ENCODE assay signal across 14 cellular contexts in genomic region chr2:171410101-171410500, GRCh38. TPM values are rescaled to one million over a fixed set of nuclear protein-coding genes. Genes with fewer than 3 reads are reported as not detected.
DNase-seq lines count a peak whose midpoint lies in the region; ATAC-seq and TF ChIP-seq lines count a peak whose summit lies in the region.
"Had no signal": no experiment of that assay in that cellular context is flagged by ENCODE, and none has a peak within 500 bp of the region (broad histone marks: within the 10 kb centered on the region; RNA-seq: fewer than 3 reads in every experiment).

No MANE protein-coding gene starts in this region.

- peaks cover 46% of the 10 kb centered on the region for H3K79me2 ChIP-seq in SU-DHL-6 (ENCODE audit: insufficient read depth, low read length)
- H3K79me2 ChIP-seq in osteoblast (ENCODE audit: insufficient read depth, low read length) = peaks cover 28% of the 10 kb centered on the region

- H3K27ac ChIP-seq in HEK293 (ENCODE audit: extremely low read depth, low read depth, low read length) (no peak overlapping the region), SU-DHL-6 (ENCODE audit: low read depth, low read length) (peak overlapping the region; percentile 16; the same call in 1 of the 2 replicates), esophagus muscularis mucosa (replicated peaks in 1 of 4) (peak overlapping the region in 3 of 4 donors; percentile 17 to 53 (median 40)), osteoblast (ENCODE audit: low read depth, low read length) (peak overlapping the region; percentile 3)
- H3K27ac ChIP-seq: BLaER1 treated with 17β-estradiol and CSF1 and Interleukin-3, amounts not matched to agents 10 nM and 100 nM; heart left ventricle; left lung; right lobe of liver had no signal

- TF ChIP-seq POLR2A in esophagus muscularis mucosa (IDR thresholded peaks at IDR 0.05; ENCODE audit: low read depth) = no peak

- CTCF ChIA-PET in HEK293 (lab: Yijun Ruan, JAX) = interaction anchor here (0.5 to 2.4 kb wide), 2 partner anchors 327 to 436 kb away, joined by 3 to 11 read pairs; no protein-coding TSS in a partner anchor

- no peak overlapping the region for H3K9ac ChIP-seq in SU-DHL-6 (ENCODE audit: low read length)
- H3K9ac ChIP-seq: BLaER1 treated with 17β-estradiol and CSF1 and Interleukin-3, amounts not matched to agents 10 nM and 100 nM had no signal

- no peak overlapping the region for H3K4me3 ChIP-seq in HEK293 (ENCODE audit: low read depth, low read length)
- no peak overlapping the region for H3K4me3 ChIP-seq in SU-DHL-6 (ENCODE audit: insufficient read depth, low read length, poor library complexity, severe bottlenecking)
- peak overlapping the region in 2 of 4 donors; percentile 35 for H3K4me3 ChIP-seq in esophagus muscularis mucosa
- H3K4me3 ChIP-seq in osteoblast (ENCODE audit: insufficient read depth, low read length) = no peak overlapping the region
- H3K4me3 ChIP-seq: BLaER1 treated with 17β-estradiol and CSF1 and Interleukin-3, amounts not matched to agents 10 nM and 100 nM; left lung had no signal

- no peaks in the 10 kb centered on the region; a peak in 1 of 3 replicates for H3K36me3 ChIP-seq in HEK293 (ENCODE audit: control insufficient read depth in 2 of 2, insufficient read depth in 1 of 2, low read length in 2 of 2)
- H3K36me3 ChIP-seq in SU-DHL-6 (ENCODE audit: low read length) = no peaks in the 10 kb centered on the region
- H3K36me3 ChIP-seq in esophagus muscularis mucosa = no peaks in the 10 kb centered on the region
- no peaks in the 10 kb centered on the region for H3K36me3 ChIP-seq in osteoblast (ENCODE audit: insufficient read depth, low read length)
- H3K36me3 ChIP-seq: heart left ventricle, left lung, right lobe of liver had no signal

- H2AFZ ChIP-seq in SU-DHL-6 (ENCODE audit: low read depth, low read length, severe bottlenecking) (no peak overlapping the region), osteoblast (ENCODE audit: low read length) (no peak overlapping the region)

- H4K20me1 ChIP-seq in SU-DHL-6 (ENCODE audit: low read depth, low read length) (no peaks in the 10 kb centered on the region), osteoblast (ENCODE audit: insufficient read depth, low read length) (no peaks in the 10 kb centered on the region)

- WGBS in esophagus muscularis mucosa = 58% methylated on average over 4 of the region's 4 CpGs

- TF ChIP-seq CTCF in HEK293 (tag by site-specific recombination; IDR thresholded peaks at IDR 0.05) = no peak
- TF ChIP-seq CTCF in SU-DHL-6 (IDR thresholded peaks at IDR 0.05; ENCODE audit: insufficient read depth, low read length, poor library complexity, severe bottlenecking) = no peak
- TF ChIP-seq CTCF in esophagus muscularis mucosa (IDR thresholded peaks at IDR 0.05) = no peak
- no peak for TF ChIP-seq CTCF in osteoblast (IDR thresholded peaks at IDR 0.05; ENCODE audit: extremely low read depth, low read depth, low read length)

- peaks cover 14% of the 10 kb centered on the region; the same call in 1 of the 2 replicates for H3F3A ChIP-seq in SU-DHL-6 (ENCODE audit: insufficient read depth)

- TF ChIP-seq EP300 in esophagus muscularis mucosa (IDR thresholded peaks at IDR 0.05) = no peak

- H3K4me2 ChIP-seq in SU-DHL-6 (ENCODE audit: low read depth, low read length, poor library complexity, severe bottlenecking) (no peak overlapping the region), osteoblast (ENCODE audit: insufficient read depth, low read length) (peak overlapping the region; percentile 26)
- H3K4me2 ChIP-seq: BLaER1 treated with 17β-estradiol and CSF1 and Interleukin-3, amounts not matched to agents 10 nM and 100 nM had no signal

- no peaks in the 10 kb centered on the region for H3K9me3 ChIP-seq in HEK293 (ENCODE audit: control insufficient read depth, insufficient read depth, low read depth, low read length)
- no peaks in the 10 kb centered on the region for H3K9me3 ChIP-seq in SU-DHL-6 (ENCODE audit: insufficient read depth, low read length)
- H3K9me3 ChIP-seq in esophagus muscularis mucosa = no peaks in the 10 kb centered on the region
- no peaks in the 10 kb centered on the region for H3K9me3 ChIP-seq in osteoblast (ENCODE audit: low read depth, low read length)
- H3K9me3 ChIP-seq: heart left ventricle, left lung, right lobe of liver had no signal

- ATAC-seq in GM21447 (IDR thresholded peaks at IDR 0.05; ENCODE audit: unreplicated experiment) = no peak
- ATAC-seq: left lung had no signal

- POLR2A ChIA-PET in HEK293 (lab: Yijun Ruan, JAX) = no interaction called here

- H3K27me3 ChIP-seq in SU-DHL-6 (ENCODE audit: low read length) = no peaks in the 10 kb centered on the region
- no peaks in the 10 kb centered on the region for H3K27me3 ChIP-seq in esophagus muscularis mucosa
- H3K27me3 ChIP-seq in osteoblast (ENCODE audit: insufficient read depth, low read length) = no peaks in the 10 kb centered on the region
- H3K27me3 ChIP-seq: BLaER1 treated with 17β-estradiol and CSF1 and Interleukin-3, amounts not matched to agents 10 nM and 100 nM; dorsolateral prefrontal cortex; heart left ventricle; left lung; right lobe of liver had no signal

- H3K4me1 ChIP-seq in HEK293 (ENCODE audit: control insufficient read depth, insufficient read depth, low read length) = peaks cover 6% of the 10 kb centered on the region
- peaks cover 7 to 34% (median 27%) of the 10 kb centered on the region in 4 donors for H3K4me1 ChIP-seq in esophagus muscularis mucosa
- peaks cover 23% of the 10 kb centered on the region for H3K4me1 ChIP-seq in osteoblast (ENCODE audit: insufficient read depth, low read length)
- H3K4me1 ChIP-seq: left lung, right lobe of liver had no signal

- no peaks in the 10 kb centered on the region for H3K9me2 ChIP-seq in SU-DHL-6 (replicated peaks; ENCODE audit: insufficient read depth, low read length)

- DNase-seq in esophagus muscularis mucosa (ENCODE audit: extremely low spot score) (no peak), osteoblast (ENCODE audit: insufficient read length, low spot score, missing footprints) (no peak), SHP77 treated with DMSO at 0.1 percent for 48 hours (lab: John Stamatoyannopoulos, UW) (no peak), superior temporal gyrus (ENCODE audit: extremely low spot score) (no peak), amniotic stem cell (lab: John Stamatoyannopoulos, UW) (no peak)
- DNase-seq: activated CD4-positive, alpha-beta T cell treated with anti-CD3 and anti-CD28 coated beads for 1 hour; dorsolateral prefrontal cortex; heart left ventricle; left lung; right lobe of liver had no signal

- intact Hi-C loops in esophagus muscularis mucosa (cut with DNase I) = loop anchor here (10.0 kb wide), 1 partner anchor 135 kb away; no protein-coding TSS in a partner anchor

TF ChIP-seq in HEK293, 187 proteins besides CTCF, POLR2A, EP300 and RAD21:
- TF ChIP-seq PRDM6 (tag by site-specific recombination; IDR thresholded peaks at IDR 0.05) (peak; percentile 47), ZXDB (tag by site-specific recombination; IDR thresholded peaks at IDR 0.05) (no peak)

RNA-seq across cellular contexts. Expression of gene METTL8, which starts 23.7 kb away (rescaled TPM):
- total RNA-seq in esophagus muscularis mucosa (10 to 100 TPM; 22.1 to 43.3 (median 31.5) TPM), osteoblast (20.9 and 23.9 TPM in 2 replicates)

RNA-seq across cellular contexts. Expression of gene DCAF17, which starts 23.9 kb away (rescaled TPM):
- total RNA-seq in esophagus muscularis mucosa = 10 to 100 TPM; 12.0 to 22.8 (median 14.3) TPM
- total RNA-seq in osteoblast = 32.6 and 37.7 TPM in 2 replicates
